ENCODE assay signal across 10 cellular contexts in the genomic region with DNA sequence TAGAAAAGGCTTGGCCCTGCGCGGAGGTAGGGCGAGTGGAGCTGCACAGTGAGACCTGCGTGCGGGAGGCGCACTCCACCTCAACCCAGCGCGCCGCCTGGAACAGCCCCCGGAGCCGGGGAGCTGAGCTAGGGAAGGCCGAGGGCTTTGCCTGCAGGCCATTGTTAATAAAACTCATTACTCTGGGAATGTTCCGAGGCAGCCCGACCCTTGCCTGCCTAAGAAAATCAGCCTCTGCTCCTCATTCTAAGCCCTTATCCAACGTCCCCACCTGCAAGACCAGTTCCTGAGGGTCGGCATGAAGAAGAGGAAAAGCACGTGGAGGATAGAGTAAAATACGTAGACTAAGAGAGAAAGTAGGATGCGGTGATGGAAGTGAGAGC. TPM values are rescaled to one million over a fixed set of nuclear protein-coding genes. Genes with fewer than 3 reads are reported as not detected.
DNase-seq lines count a peak whose midpoint lies in the region; ATAC-seq and TF ChIP-seq lines count a peak whose summit lies in the region.
"Had no signal": no experiment of that assay in that cellular context is flagged by ENCODE, and none has a peak within 500 bp of the region (broad histone marks: within the 10 kb centered on the region; RNA-seq: fewer than 3 reads in every experiment).

No MANE protein-coding gene starts in this region.

- H3K36me3 Mint-ChIP-seq in endodermal cell (ENCODE audit: low read depth): no peaks in the 10 kb centered on the region

- H3K27ac ChIP-seq in endodermal cell (ENCODE audit: low read depth, low read length) (no peak overlapping the region), rectal smooth muscle tissue (ENCODE audit: low read depth, low read length) (no peak overlapping the region)

- H3K27ac Mint-ChIP-seq in endodermal cell: no peak overlapping the region

- no peak overlapping the region for H3K9ac ChIP-seq in endodermal cell (ENCODE audit: extremely low read depth, low read length, poor library complexity, severe bottlenecking)
- H3K9ac ChIP-seq in rectal smooth muscle tissue (ENCODE audit: low read length): no peak overlapping the region

- H3K4me1 ChIP-seq in endodermal cell (ENCODE audit: control insufficient read depth, insufficient read depth, low read length): no peaks in the 10 kb centered on the region
- no peaks in the 10 kb centered on the region for H3K4me1 ChIP-seq in rectal smooth muscle tissue (ENCODE audit: control insufficient read depth, insufficient read depth, low read length)

- no peaks in the 10 kb centered on the region for H3K36me3 ChIP-seq in endodermal cell (ENCODE audit: control insufficient read depth, insufficient read depth, low read length)
- H3K36me3 ChIP-seq in rectal smooth muscle tissue (ENCODE audit: control insufficient read depth, insufficient read depth, low read length): no peaks in the 10 kb centered on the region

- TF ChIP-seq CTCF in LNCaP clone FGC (IDR thresholded peaks at IDR 0.05; ENCODE audit: control insufficient read depth, extremely low read depth, insufficient read depth): no peak
- TF ChIP-seq CTCF in endodermal cell (conservative IDR thresholded peaks at IDR 0.05): no peak

- DNase-seq in ELF-1 (ENCODE audit: low read depth, low spot score) (peak; percentile 57), LNCaP clone FGC (ENCODE audit: low read depth) (no peak), endodermal cell (no peak), NCI-H1105 treated with DMSO at 0.1 percent for 48 hours (lab: John Stamatoyannopoulos, UW) (no peak)
- DNase-seq: NCI-H526 treated with DMSO at 0.1 percent for 48 hours had no signal

- no peaks in the 10 kb centered on the region for H3K9me3 Mint-ChIP-seq in endodermal cell

- no peaks in the 10 kb centered on the region for H3K9me3 ChIP-seq in endodermal cell (ENCODE audit: control insufficient read depth, low read length)

- peaks cover 5% of the 10 kb centered on the region for H3K27me3 Mint-ChIP-seq in endodermal cell (ENCODE audit: insufficient read depth)

- 95 to 98% methylated on average over 12 to 19 of the region's 19 CpGs for WGBS in endodermal cell (ENCODE audit: insufficient coverage in 1 of 2, insufficient read length in 1 of 2), 2 experiments

- ATAC-seq in GM21360 (IDR thresholded peaks at IDR 0.05; ENCODE audit: unreplicated experiment) (no peak), GM18520 (IDR thresholded peaks at IDR 0.05; ENCODE audit: unreplicated experiment) (no peak), HG02623 (IDR thresholded peaks at IDR 0.05; ENCODE audit: unreplicated experiment) (no peak)

- H3K27me3 ChIP-seq in endodermal cell (ENCODE audit: control insufficient read depth, insufficient read depth, low read length, poor library complexity, severe bottlenecking): no peaks in the 10 kb centered on the region
- H3K27me3 ChIP-seq in rectal smooth muscle tissue (ENCODE audit: control insufficient read depth, insufficient read depth, low read length): no peaks in the 10 kb centered on the region

- H3K4me3 ChIP-seq in LNCaP clone FGC (ENCODE audit: low read depth, low read length) (peak overlapping the region; percentile 27; the same call in 1 of the 2 replicates), endodermal cell (ENCODE audit: low read length) (no peak overlapping the region), rectal smooth muscle tissue (ENCODE audit: low read length) (peak overlapping the region; percentile 64)
- H3K4me3 ChIP-seq: smooth muscle cell had no signal

- H3K4me3 Mint-ChIP-seq in endodermal cell: peak overlapping the region; percentile 24

- H3K4me1 Mint-ChIP-seq in endodermal cell: no peaks in the 10 kb centered on the region

RNA-seq across cellular contexts. Expression of a gene that starts 55.3 kb away (rescaled TPM):
- total RNA-seq in endodermal cell: 1 to 10 TPM; 3.2 to 4.8 TPM
- 2.5 TPM for polyA plus RNA-seq in endodermal cell (2013, experiment 1 of 2)
- 3.2 TPM for polyA plus RNA-seq in endodermal cell (2013, experiment 2 of 2)
